8 cellular contexts compared by ENCODE assay signal in genomic region chr16:57299719-57300386, GRCh38. TPM values are rescaled to one million over a fixed set of nuclear protein-coding genes. Genes with fewer than 3 reads are reported as not detected.
A peak's percentile ranks its signal among the peaks of the same experiment; 100 is the strongest.
DNase-seq lines count a peak whose midpoint lies in the region; ATAC-seq, FAIRE-seq and TF ChIP-seq lines count a peak whose summit lies in the region.

No MANE protein-coding gene starts in this region.

- peak; percentile 84 for FAIRE-seq in GM12891 (lab: Jason Lieb, UNC)

- peak; percentile 52 for ATAC-seq in HG02840 (IDR thresholded peaks at IDR 0.05; ENCODE audit: low FRiP score, unreplicated experiment)

- no peak; the same call in 1 of the 2 replicates for TF ChIP-seq POLR2A in GM12891 (IDR thresholded peaks at IDR 0.05; ENCODE audit: low read depth, low read length)

- peak; percentile 60 for DNase-seq in GM12891 (ENCODE audit: insufficient read length, low spot score)
- peak; percentile 91 for DNase-seq in NCI-H1694 (lab: John Stamatoyannopoulos, UW)
- peak; percentile 73 for DNase-seq in T-helper 9 cell
- DNase-seq in astrocyte of the hippocampus (ENCODE audit: low read depth, low spot score) = peak; percentile 87
- DNase-seq in hippocampal formation (lab: John Stamatoyannopoulos, UW) = peak; percentile 75 to 88
- peak; percentile 95 for DNase-seq in retina
- DNase-seq in NCI-H1048 (lab: John Stamatoyannopoulos, UW) = no peak

TF ChIP-seq in GM12891, 5 proteins besides CTCF, POLR2A, EP300 and RAD21:
- TF ChIP-seq PAX5 (IDR thresholded peaks at IDR 0.05; ENCODE audit: insufficient read depth, low read length, severe bottlenecking) (peak; percentile 11), SPI1 (IDR thresholded peaks at IDR 0.05; ENCODE audit: low read depth, low read length) (peak; percentile 14; the same call in 1 of the 2 replicates), POLR2AphosphoS5 (IDR thresholded peaks at IDR 0.05; ENCODE audit: low read depth, low read length) (no peak; the same call in 1 of the 2 replicates), POU2F2 (IDR thresholded peaks at IDR 0.05; ENCODE audit: low read depth, low read length) (peak; percentile 40; the same call in 1 of the 2 replicates)

RNA-seq across cellular contexts. Expression of gene PLLP, which starts 15.4 kb away (rescaled TPM):
- 0.89 TPM for polyA plus RNA-seq in GM12891 (2012; ENCODE audit: low read depth, missing spikeins)

RNA-seq across cellular contexts. Expression of gene ARL2BP, which starts 54.8 kb away (rescaled TPM):
- 19.1 TPM for polyA plus RNA-seq in GM12891 (2012; ENCODE audit: low read depth, missing spikeins)

RNA-seq across cellular contexts. Expression of gene CCL22, which starts 58.7 kb away (rescaled TPM):
- 734 TPM for polyA plus RNA-seq in GM12891 (2012; ENCODE audit: low read depth, missing spikeins)
